8 cellular contexts compared by ENCODE assay signal in the genomic region with DNA sequence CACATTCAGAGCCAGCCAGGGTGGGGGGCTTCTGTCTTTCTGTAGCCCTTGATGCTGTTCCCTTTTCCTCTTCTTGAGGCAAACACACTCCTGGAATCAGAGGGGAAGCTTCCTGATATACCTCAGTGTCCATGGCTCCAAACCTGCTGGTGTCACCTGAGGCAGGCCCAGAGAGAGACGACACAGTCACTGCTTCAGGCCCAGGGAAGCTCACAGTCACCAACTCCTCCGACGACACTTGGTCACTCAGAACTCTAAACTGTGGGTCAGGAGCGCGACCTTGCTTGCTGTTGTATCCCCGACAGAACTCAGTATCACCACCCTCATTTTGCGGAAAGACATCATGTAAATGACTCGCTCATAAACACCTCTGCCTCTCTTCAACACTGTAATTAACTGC. TPM values are rescaled to one million over a fixed set of nuclear protein-coding genes. Genes with fewer than 3 reads are reported as not detected.
A peak's percentile ranks its signal among the peaks of the same experiment; 100 is the strongest.
DNase-seq lines count a peak whose midpoint lies in the region; ATAC-seq, FAIRE-seq and TF ChIP-seq lines count a peak whose summit lies in the region.

No MANE protein-coding gene starts in this region.

- H3K36me3 Mint-ChIP-seq in Calu3 (ENCODE audit: insufficient read depth, unreplicated experiment) = peaks cover 33% of the 10 kb centered on the region

- H3K4me3 Mint-ChIP-seq in Calu3 (ENCODE audit: low read depth, unreplicated experiment) = peak overlapping the region; percentile 96

- H3K9me3 Mint-ChIP-seq in Calu3 (ENCODE audit: low read depth, unreplicated experiment) = no peaks in the 10 kb centered on the region

- in situ Hi-C loops in Panc1 (cut with HindIII; ENCODE audit: low pct_unique_long_range_greater_than_20kb, low sequenced_read_pairs) = no loop called here

- intact Hi-C loops in Calu3 (cut with micrococcal nuclease; ENCODE audit: unreplicated experiment) (no loop called here), Panc1 (cut with micrococcal nuclease; ENCODE audit: unreplicated experiment) (loop anchor here (10.0 kb wide), 1 partner anchor 72 kb away; the partner anchor contains the start of gene ZNF14)

- DNase-seq in Calu3 (no peak), Panc1 (ENCODE audit: low read depth, low spot score) (no peak), epithelial cell of proximal tubule (ENCODE audit: low read depth) (no peak), RCC 7860 (ENCODE audit: low spot score) (no peak), GM03348 (ENCODE audit: low spot score) (no peak), frontal cortex (ENCODE audit: low spot score in 2 of 2) (no peak)

- CTCF ChIA-PET in Calu3 (lab: Charles Lee) (no interaction called here), Panc1 (lab: Charles Lee) (no interaction called here)

- H3K36me3 ChIP-seq in Panc1 (ENCODE audit: control insufficient read depth, insufficient read depth, low read length) (peaks cover 5% of the 10 kb centered on the region; the same call in 1 of the 2 replicates), parathyroid adenoma (ENCODE audit: control insufficient read depth, insufficient read depth, low read length) (no peaks in the 10 kb centered on the region)

- H3K4me1 Mint-ChIP-seq in Calu3 (ENCODE audit: low read depth, unreplicated experiment) = peaks cover 18% of the 10 kb centered on the region

- H3K4me1 ChIP-seq in Panc1 (ENCODE audit: control insufficient read depth, insufficient read depth, low read length) = peaks cover 10% of the 10 kb centered on the region
- H3K4me1 ChIP-seq in parathyroid adenoma = peaks cover 10% of the 10 kb centered on the region

- no peak overlapping the region for H2AFZ ChIP-seq in parathyroid adenoma

- H3K27ac Mint-ChIP-seq in Calu3 (ENCODE audit: unreplicated experiment) = peak overlapping the region; percentile 84

- H3K9me3 ChIP-seq in Panc1 (ENCODE audit: control insufficient read depth, insufficient read depth, low read depth, low read length) (no peaks in the 10 kb centered on the region), parathyroid adenoma (ENCODE audit: control insufficient read depth, low read length) (no peaks in the 10 kb centered on the region)

- ATAC-seq in Panc1 (no peak), HG03439 (IDR thresholded peaks at IDR 0.05; ENCODE audit: unreplicated experiment) (no peak)

- no peaks in the 10 kb centered on the region for H3K27me3 ChIP-seq in Panc1 (ENCODE audit: control insufficient read depth, insufficient read depth, low read length)
- no peaks in the 10 kb centered on the region for H3K27me3 ChIP-seq in parathyroid adenoma (ENCODE audit: control insufficient read depth, insufficient read depth, low read length)

- H3K27ac ChIP-seq in Panc1 (ENCODE audit: low read length) (peak overlapping the region; percentile 74), parathyroid adenoma (peak overlapping the region; percentile 88)

- H3K79me2 ChIP-seq in parathyroid adenoma = peaks cover 4% of the 10 kb centered on the region

- H3K4me2 ChIP-seq in parathyroid adenoma (ENCODE audit: low read length) = peak overlapping the region; percentile 98

- POLR2A ChIA-PET in Panc1 (lab: Charles Lee) = no interaction called here

- FAIRE-seq in RCC 7860 (lab: Jason Lieb, UNC) = no peak
- no peak for FAIRE-seq in frontal cortex (lab: Jason Lieb, UNC)

- TF ChIP-seq CTCF in Calu3 (IDR thresholded peaks at IDR 0.05; ENCODE audit: unreplicated experiment) (no peak), Panc1 (IDR thresholded peaks at IDR 0.05) (no peak), epithelial cell of proximal tubule (conservative IDR thresholded peaks at IDR 0.05; ENCODE audit: low read depth, low read length) (no peak), parathyroid adenoma (IDR thresholded peaks at IDR 0.05) (no peak)

- H3K9ac ChIP-seq in parathyroid adenoma = no peak overlapping the region

- H3K4me3 ChIP-seq in Panc1 (ENCODE audit: low read depth in 2 of 2, low read length in 2 of 2) (peak overlapping the region; percentile 74 to 81), epithelial cell of proximal tubule (ENCODE audit: low read depth, low read length) (peak overlapping the region; percentile 95), parathyroid adenoma (ENCODE audit: low read depth, low read length) (peak overlapping the region; percentile 81)

- no peaks in the 10 kb centered on the region for H3K27me3 Mint-ChIP-seq in Calu3 (ENCODE audit: unreplicated experiment)

- BruUV-seq in Calu3 (replicated peaks; lab: Mats Ljungman, UMichigan) = TSS peak; percentile 75
- BruUV-seq in Panc1 (replicated peaks; lab: Mats Ljungman, UMichigan) = TSS peak; percentile 88

RNA-seq across cellular contexts. Expression of gene ATP13A1, which starts 1.1 kb away (rescaled TPM):
- 60.2 and 65.4 TPM in 2 replicates for total RNA-seq in Calu3 (2022)
- 62.3 TPM for total RNA-seq in Panc1 (2021; ENCODE audit: unreplicated experiment)
- polyA plus RNA-seq in Panc1 (2012; ENCODE audit: insufficient read length) = 57.8 TPM
- total RNA-seq in epithelial cell of proximal tubule = 97.2 and 242 TPM in 2 replicates
- total RNA-seq in frontal cortex = 22.0 TPM

RNA-seq across cellular contexts. Expression of gene ZNF101, which starts 6.3 kb away (rescaled TPM):
- 8.3 and 10.2 TPM in 2 replicates for total RNA-seq in Calu3 (2022)
- total RNA-seq in Panc1 (2021; ENCODE audit: unreplicated experiment) = 15.6 TPM
- polyA plus RNA-seq in Panc1 (2012; ENCODE audit: insufficient read length) = 3.0 TPM
- total RNA-seq in epithelial cell of proximal tubule = 6.2 and 7.6 TPM in 2 replicates
- total RNA-seq in frontal cortex = 13.5 TPM

RNA-seq across cellular contexts. Expression of gene GMIP, which starts 18.9 kb away (rescaled TPM):
- 17.2 and 17.3 TPM in 2 replicates for total RNA-seq in Calu3 (2022)
- 18.1 TPM for total RNA-seq in Panc1 (2021; ENCODE audit: unreplicated experiment)
- 20.1 TPM for polyA plus RNA-seq in Panc1 (2012; ENCODE audit: insufficient read length)
- total RNA-seq in epithelial cell of proximal tubule = 14.6 and 17.0 TPM in 2 replicates
- total RNA-seq in frontal cortex = 15.1 TPM

RNA-seq across cellular contexts. Expression of gene LPAR2, which starts 34.3 kb away (rescaled TPM):
- 25.0 and 27.3 TPM in 2 replicates for total RNA-seq in Calu3 (2022)
- 16.0 TPM for total RNA-seq in Panc1 (2021; ENCODE audit: unreplicated experiment)
- 29.1 TPM for polyA plus RNA-seq in Panc1 (2012; ENCODE audit: insufficient read length)
- 17.1 and 34.1 TPM in 2 replicates for total RNA-seq in epithelial cell of proximal tubule
- total RNA-seq in frontal cortex = 14.7 TPM

RNA-seq across cellular contexts. Expression of gene PBX4, which starts 43.9 kb away (rescaled TPM):
- total RNA-seq in Calu3 (2022) (5.1 and 6.0 TPM in 2 replicates), Panc1 (2021; ENCODE audit: unreplicated experiment) (8.3 TPM), epithelial cell of proximal tubule (0.43 and 2.7 TPM in 2 replicates), frontal cortex (11.4 TPM)
- polyA plus RNA-seq in Panc1 (2012; ENCODE audit: insufficient read length) = 6.0 TPM
